In genomic region chr22:27748355-27749168, GRCh38 we compare ENCODE assay signal across 11 cellular contexts. TPM values are rescaled to one million over a fixed set of nuclear protein-coding genes. Genes with fewer than 3 reads are reported as not detected.
DNase-seq lines count a peak whose midpoint lies in the region; ATAC-seq and TF ChIP-seq lines count a peak whose summit lies in the region.
"Had no signal": no experiment of that assay in that cellular context is flagged by ENCODE, and none has a peak within 500 bp of the region (broad histone marks: within the 10 kb centered on the region; RNA-seq: fewer than 3 reads in every experiment).

No MANE protein-coding gene starts in this region.

- no peak for ATAC-seq in HG03378 (IDR thresholded peaks at IDR 0.05; ENCODE audit: unreplicated experiment)
- ATAC-seq in esophagus mucosa: no peak

- H3K4me3 ChIP-seq in foreskin fibroblast (ENCODE audit: low read depth in 1 of 2, low read length in 2 of 2) (peak overlapping the region in 1 of 2 donors; percentile 28), prostate gland (no peak overlapping the region)

- TF ChIP-seq POLR2A in prostate gland (IDR thresholded peaks at IDR 0.05): no peak

- H3K36me3 ChIP-seq in prostate gland: no peaks in the 10 kb centered on the region

- peaks cover 5% of the 10 kb centered on the region for H3K36me3 Mint-ChIP-seq in glutamatergic neuron (ENCODE audit: unreplicated experiment)
- H3K36me3 Mint-ChIP-seq: memory B cell had no signal

- no peaks in the 10 kb centered on the region for H3K9me3 ChIP-seq in prostate gland

- CTCF ChIA-PET in RWPE1 (lab: Yijun Ruan, JAX): no interaction called here

- peaks cover 3% of the 10 kb centered on the region for H3K9me3 Mint-ChIP-seq in glutamatergic neuron (ENCODE audit: unreplicated experiment)
- H3K9me3 Mint-ChIP-seq: memory B cell had no signal

- WGBS in prostate gland: 26% methylated on average over 15 of the region's 15 CpGs

- TF ChIP-seq CTCF in RWPE1 (conservative IDR thresholded peaks at IDR 0.05; ENCODE audit: low read depth) (no peak), foreskin fibroblast (IDR thresholded peaks at IDR 0.05; ENCODE audit: low read depth, low read length) (no peak), prostate gland (IDR thresholded peaks at IDR 0.05) (no peak), glutamatergic neuron (IDR thresholded peaks at IDR 0.05; ENCODE audit: partially characterized antibody, unreplicated experiment) (no peak)

- H3K27me3 ChIP-seq in prostate gland (replicated peaks; ENCODE audit: insufficient read depth): no peaks in the 10 kb centered on the region

- intact Hi-C loops in prostate gland (cut with DNase I): no loop called here

- POLR2A ChIA-PET in RWPE1 (lab: Yijun Ruan, JAX; ENCODE audit: low non-redundant PET): no interaction called here

- peak overlapping the region; percentile 98 for H3K27ac ChIP-seq in RWPE1
- peak overlapping the region; percentile 19 to 56 for H3K27ac ChIP-seq in prostate gland

- DNase-seq in COLO668 (lab: John Stamatoyannopoulos, UW; ENCODE audit: unreplicated experiment) (peak; percentile 6), RWPE1 (ENCODE audit: low spot score) (peak; percentile 42), foreskin fibroblast (peak; percentile 12 to 59), prostate gland (ENCODE audit: low spot score) (no peak), glutamatergic neuron (no peak)
- no peak for DNase-seq in stimulated activated naive CD4-positive, alpha-beta T cell (lab: John Stamatoyannopoulos, UW)
- DNase-seq: Kasumi-1, T1000 had no signal

- peaks cover 4% of the 10 kb centered on the region for H3K4me1 Mint-ChIP-seq in glutamatergic neuron (ENCODE audit: low read depth, unreplicated experiment)
- H3K4me1 Mint-ChIP-seq: memory B cell had no signal

- no peaks in the 10 kb centered on the region for H3K4me1 ChIP-seq in prostate gland (replicated peaks)

- no peak overlapping the region for H3K4me3 Mint-ChIP-seq in glutamatergic neuron (ENCODE audit: unreplicated experiment)
- H3K4me3 Mint-ChIP-seq: memory B cell had no signal

- H3K27ac Mint-ChIP-seq in glutamatergic neuron (ENCODE audit: unreplicated experiment): no peak overlapping the region
- H3K27ac Mint-ChIP-seq: memory B cell had no signal

- peaks cover 12% of the 10 kb centered on the region for H3K27me3 Mint-ChIP-seq in glutamatergic neuron (ENCODE audit: unreplicated experiment)

RNA-seq across cellular contexts. Expression of gene MN1, which starts 53.0 kb away (rescaled TPM):
- total RNA-seq in prostate gland (1 to 10 TPM; 5.5 to 5.8 TPM), glutamatergic neuron (ENCODE audit: unreplicated experiment) (0.91 TPM), esophagus mucosa (1.7 TPM)

Comparison
In these comparisons a context has a peak if more than half of its experiments do, and no peak if none do; other contexts are left out.
1. DNase-seq: peak in COLO668 (single experiment), RWPE1 (single experiment) and foreskin fibroblast (2 of 2); none in prostate gland (single experiment), stimulated activated naive CD4-positive, alpha-beta T cell (0 of 6) and glutamatergic neuron (single experiment).